In the genomic region with DNA sequence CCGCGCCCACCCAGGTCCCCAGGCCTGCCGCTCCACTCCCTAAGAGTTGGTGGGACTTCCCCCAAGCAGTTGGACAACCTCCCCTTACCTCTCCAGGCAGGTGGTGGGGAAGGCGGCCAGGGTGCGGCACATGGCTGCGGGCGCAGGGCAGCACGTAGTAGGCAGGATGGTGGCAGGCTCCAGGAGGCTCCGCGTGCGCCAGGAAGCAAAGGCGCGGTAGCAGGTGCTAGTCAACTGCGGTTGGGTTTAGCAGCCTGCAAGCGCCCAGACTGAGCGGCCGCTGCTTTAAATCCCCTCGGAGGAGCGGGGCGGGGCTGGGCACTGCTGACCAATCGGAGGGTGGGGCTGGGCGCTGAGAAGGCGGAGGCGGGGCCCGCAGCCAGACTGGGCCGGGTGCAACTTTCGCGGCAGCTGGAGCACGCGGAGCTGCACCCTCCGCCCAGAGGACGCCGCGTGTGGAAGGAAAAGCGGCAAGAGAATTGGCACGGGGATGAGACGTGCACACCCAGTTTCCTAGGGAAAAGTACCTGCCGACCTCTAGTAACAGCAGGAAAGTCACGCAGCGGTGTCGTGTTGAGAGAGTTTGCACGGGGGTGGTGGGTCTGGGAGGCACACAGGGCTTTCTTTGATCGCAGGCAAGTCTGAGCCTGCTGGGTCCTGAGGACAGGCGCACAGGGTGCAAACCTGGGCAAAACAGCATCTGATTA, we compare ENCODE assay signal across 8 cellular contexts. TPM values are rescaled to one million over a fixed set of nuclear protein-coding genes. Genes with fewer than 3 reads are reported as not detected.
DNase-seq lines count a peak whose midpoint lies in the region; ATAC-seq and TF ChIP-seq lines count a peak whose summit lies in the region.

A gene with protein sequence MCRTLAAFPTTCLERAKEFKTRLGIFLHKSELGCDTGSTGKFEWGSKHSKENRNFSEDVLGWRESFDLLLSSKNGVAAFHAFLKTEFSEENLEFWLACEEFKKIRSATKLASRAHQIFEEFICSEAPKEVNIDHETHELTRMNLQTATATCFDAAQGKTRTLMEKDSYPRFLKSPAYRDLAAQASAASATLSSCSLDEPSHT (minus strand): TSS at position 262 of the 707 bp plus-strand sequence. CDS start 130 bp downstream, at position 132.

- WGBS in gastroesophageal sphincter (ENCODE audit: low coverage in 1 of 2), 2 donors = 0 to 9% methylated on average over 2 to 6 of the region's 44 CpGs
- 2 to 4% methylated on average over 19 to 44 of the region's 44 CpGs for WGBS in testis, 2 donors

- H3K4me1 ChIP-seq in gastroesophageal sphincter (peaks cover 0 to 42% (median 21%) of the 10 kb centered on the region in 3 donors), testis (peaks cover 14% of the 10 kb centered on the region)

- no peak for TF ChIP-seq CTCF in gastroesophageal sphincter (IDR thresholded peaks at IDR 0.05)
- no peak for TF ChIP-seq CTCF in testis (IDR thresholded peaks at IDR 0.05)

- intact Hi-C loops in testis (cut with DNase I; ENCODE audit: low total_unique reads) = no loop called here

- no peaks in the 10 kb centered on the region for H3K27me3 ChIP-seq in gastroesophageal sphincter
- H3K27me3 ChIP-seq in testis = no peaks in the 10 kb centered on the region

- POLR2A ChIA-PET in HEK293T (lab: Yijun Ruan, JAX) = interaction anchor here (0.8 to 4.4 kb wide), 8 partner anchors 11 to 184 kb away, joined by 3 to 64 read pairs (median 3); no protein-coding TSS in a partner anchor

- TF ChIP-seq POLR2A in gastroesophageal sphincter (IDR thresholded peaks at IDR 0.05) (peak; percentile 22 to 33), testis (IDR thresholded peaks at IDR 0.05) (no peak)

- H3K9me3 ChIP-seq in gastroesophageal sphincter (no peaks in the 10 kb centered on the region), testis (no peaks in the 10 kb centered on the region)

- ATAC-seq in gastroesophageal sphincter = peak; percentile 95

- H3K27ac ChIP-seq in gastroesophageal sphincter = peak within 1 kb of the TSS in 3 of 4 donors; percentile 62 to 79 (median 74)
- no peak within 1 kb of the TSS for H3K27ac ChIP-seq in testis

- peak within 1 kb of the TSS; percentile 27 to 57 for H3K4me3 ChIP-seq in gastroesophageal sphincter
- peak within 1 kb of the TSS; percentile 39 to 43 for H3K4me3 ChIP-seq in testis

- DNase-seq in GM03348 (ENCODE audit: low spot score) (peak; percentile 97), HEK293T (ENCODE audit: extremely low spot score) (peak; percentile 96), NAMALWA (ENCODE audit: low spot score) (peak; percentile 98), SK-N-DZ (ENCODE audit: low spot score) (peak; percentile 41), occipital lobe (lab: John Stamatoyannopoulos, UW) (peak; percentile 82), testis (peak; percentile 96)
- peak; percentile 95 for DNase-seq in activated naive CD4-positive, alpha-beta T cell treated with Interleukin-2 at 50 U/mL for 16 hours

- CTCF ChIA-PET in HEK293T (lab: Yijun Ruan, JAX) = interaction anchor here (0.6 to 17.5 kb wide), 5 partner anchors 10 to 181 kb away, joined by 3 to 324 read pairs (median 3); a partner anchor contains a TSS

- H3K36me3 ChIP-seq in gastroesophageal sphincter = peaks cover 0 to 14% of the 10 kb centered on the region in 2 donors
- no peaks in the 10 kb centered on the region for H3K36me3 ChIP-seq in testis (ENCODE audit: low read depth, missing control alignments)

- no peak for TF ChIP-seq EP300 in gastroesophageal sphincter (IDR thresholded peaks at IDR 0.05)

TF ChIP-seq in HEK293T, 16 proteins besides CTCF, POLR2A, EP300 and RAD21:
- TF ChIP-seq HDGF (IDR thresholded peaks at IDR 0.05; ENCODE audit: borderline replicate concordance) = no peak
- TF ChIP-seq LEF1 (IDR thresholded peaks at IDR 0.05; ENCODE audit: borderline replicate concordance) = no peak
- TF ChIP-seq L3MBTL2 (conservative IDR thresholded peaks at IDR 0.05) = peak; percentile 99
- TF ChIP-seq TARDBP (IDR thresholded peaks at IDR 0.05) = no peak
- no peak for TF ChIP-seq ELF4 (IDR thresholded peaks at IDR 0.05)
- no peak for TF ChIP-seq CTBP1 (IDR thresholded peaks at IDR 0.05; ENCODE audit: borderline replicate concordance)
- no peak for TF ChIP-seq SUZ12 (IDR thresholded peaks at IDR 0.05)

RNA-seq across cellular contexts. Expression of the gene that starts here (rescaled TPM):
- polyA plus RNA-seq in SK-N-DZ (2014; cell fraction: cytosol; rRNA removed) = 0.94 and 1.0 TPM in 2 replicates
- polyA plus RNA-seq in SK-N-DZ (2014; cell fraction: nucleus; rRNA removed) = 0.24 and 0.40 TPM in 2 replicates
- total RNA-seq in gastroesophageal sphincter (10 to 100 TPM in 1 of 4 donors, 1 to 10 TPM in 2, under 1 TPM in 1; 0.47 to 10.6 (median 2.1) TPM), occipital lobe (1.6 TPM), testis (1 to 10 TPM in 1 of 2 donors, under 1 TPM in 1; 0.93 to 1.3 TPM)
- 3.2 TPM for polyA plus RNA-seq in testis (ENCODE audit: insufficient read depth, low read depth, low replicate concordance)

Comparison
In these comparisons a context has a peak if more than half of its experiments do, and no peak if none do; other contexts are left out.
1. DNase-seq: peak in every context shown above with its lines; median percentile 98 in NAMALWA; 97 in GM03348; 96 in HEK293T; 96 in testis; 95 in activated naive CD4-positive, alpha-beta T cell treated with Interleukin-2 at 50 U/mL for 16 hours; 82 in occipital lobe; 41 in SK-N-DZ.
2. H3K27ac ChIP-seq: peak in gastroesophageal sphincter (3 of 4); none in testis (0 of 2).